Comparison of ENCODE assay signal across 8 cellular contexts in the genomic region with DNA sequence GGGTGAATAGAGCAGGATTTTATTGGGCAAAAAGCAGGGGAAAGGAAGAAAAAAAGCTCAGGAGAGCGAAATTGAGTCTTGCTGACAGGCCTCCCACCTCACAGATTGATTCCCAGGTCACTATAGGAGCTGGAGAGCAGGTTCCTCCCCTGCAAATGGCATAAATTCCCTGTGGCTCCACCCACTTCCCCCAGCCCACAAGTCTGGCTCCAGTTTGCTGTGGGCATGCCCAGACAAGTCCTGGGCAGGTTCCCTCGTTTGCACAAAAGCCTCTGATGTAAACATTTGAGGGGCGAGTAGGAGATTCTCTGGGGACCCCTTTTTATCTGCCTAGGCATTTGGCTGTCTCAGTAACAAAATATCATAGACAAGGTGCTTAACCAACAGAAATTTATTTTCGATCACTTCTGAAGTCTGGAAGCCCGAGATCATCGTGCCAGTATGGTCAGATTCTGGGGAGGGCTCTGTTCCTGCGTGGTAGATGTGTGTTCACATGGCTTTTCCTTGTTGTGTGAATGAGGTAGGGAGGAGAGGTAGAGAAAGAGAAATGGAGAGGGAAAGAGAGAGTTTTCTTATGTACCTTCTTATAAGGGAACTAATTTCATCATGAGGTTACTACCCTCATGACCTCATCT.
A peak's percentile ranks its signal among the peaks of the same experiment; 100 is the strongest.
DNase-seq lines count a peak whose midpoint lies in the region; ATAC-seq and TF ChIP-seq lines count a peak whose summit lies in the region.

No MANE protein-coding gene starts in this region.

- peaks cover 7% of the 10 kb centered on the region for H3K36me3 Mint-ChIP-seq in nephron progenitor cell (ENCODE audit: low read depth)

- H3K9me3 ChIP-seq in mucosa of descending colon, result no peaks in the 10 kb centered on the region

- H3K9me3 Mint-ChIP-seq in nephron progenitor cell, result peaks cover 33% of the 10 kb centered on the region

- DNase-seq in DMS53 (lab: John Stamatoyannopoulos, UW) (peak; percentile 6), DMS53 treated with DMSO at 0.1 percent for 48 hours (lab: John Stamatoyannopoulos, UW; ENCODE audit: unreplicated experiment) (no peak), nephron progenitor cell (peak; percentile 51), amygdala (lab: John Stamatoyannopoulos, UW) (no peak), mucosa of descending colon (no peak)

- intact Hi-C loops in mucosa of descending colon (cut with DNase I, micrococcal nuclease), result no loop called here

- H3K4me1 Mint-ChIP-seq in nephron progenitor cell, result peaks cover 15% of the 10 kb centered on the region

- H3K27ac Mint-ChIP-seq in nephron progenitor cell, result peak overlapping the region; percentile 98

- peaks cover 3% of the 10 kb centered on the region for H3K27me3 Mint-ChIP-seq in nephron progenitor cell (ENCODE audit: low read depth, poor library complexity)

- no peaks in the 10 kb centered on the region for H3K36me3 ChIP-seq in mucosa of descending colon (ENCODE audit: low read depth)

- no peak overlapping the region for H3K4me3 Mint-ChIP-seq in nephron progenitor cell

- peak; percentile 93 for ATAC-seq in HG02885 (IDR thresholded peaks at IDR 0.05; ENCODE audit: poor library complexity, unreplicated experiment)
- ATAC-seq in SK-N-SH treated with all-trans-retinoic acid at 6 μM for 48 hours, result peak; percentile 75; the same call in 2 of the 3 replicates
- no peak for ATAC-seq in GM18858 (IDR thresholded peaks at IDR 0.05; ENCODE audit: unreplicated experiment)
- ATAC-seq in mucosa of descending colon, result no peak

- no peak overlapping the region for H3K4me3 ChIP-seq in mucosa of descending colon

- TF ChIP-seq CTCF in nephron progenitor cell (IDR thresholded peaks at IDR 0.05) (no peak), mucosa of descending colon (IDR thresholded peaks at IDR 0.05) (no peak)

- H3K4me1 ChIP-seq in mucosa of descending colon (ENCODE audit: low read depth), result no peaks in the 10 kb centered on the region

TF ChIP-seq in SK-N-SH treated with all-trans-retinoic acid at 6 μM for 48 hours, 23 proteins besides CTCF, POLR2A, EP300 and RAD21:
- TF ChIP-seq TOX (CRISPR knock-in tag; IDR thresholded peaks at IDR 0.05; ENCODE audit: borderline replicate concordance) (no peak), TCF4 (CRISPR knock-in tag; IDR thresholded peaks at IDR 0.05; ENCODE audit: borderline replicate concordance) (no peak), ISL1 (CRISPR knock-in tag; IDR thresholded peaks at IDR 0.05) (no peak), ZFP30 (CRISPR knock-in tag; IDR thresholded peaks at IDR 0.05) (no peak), ARNTL (CRISPR knock-in tag; IDR thresholded peaks at IDR 0.05; ENCODE audit: borderline replicate concordance, low read depth) (no peak), GLIS3 (CRISPR knock-in tag; IDR thresholded peaks at IDR 0.05) (no peak), PPARA (CRISPR knock-in tag; IDR thresholded peaks at IDR 0.05; ENCODE audit: borderline replicate concordance) (no peak)
- TF ChIP-seq, protein P1, sequence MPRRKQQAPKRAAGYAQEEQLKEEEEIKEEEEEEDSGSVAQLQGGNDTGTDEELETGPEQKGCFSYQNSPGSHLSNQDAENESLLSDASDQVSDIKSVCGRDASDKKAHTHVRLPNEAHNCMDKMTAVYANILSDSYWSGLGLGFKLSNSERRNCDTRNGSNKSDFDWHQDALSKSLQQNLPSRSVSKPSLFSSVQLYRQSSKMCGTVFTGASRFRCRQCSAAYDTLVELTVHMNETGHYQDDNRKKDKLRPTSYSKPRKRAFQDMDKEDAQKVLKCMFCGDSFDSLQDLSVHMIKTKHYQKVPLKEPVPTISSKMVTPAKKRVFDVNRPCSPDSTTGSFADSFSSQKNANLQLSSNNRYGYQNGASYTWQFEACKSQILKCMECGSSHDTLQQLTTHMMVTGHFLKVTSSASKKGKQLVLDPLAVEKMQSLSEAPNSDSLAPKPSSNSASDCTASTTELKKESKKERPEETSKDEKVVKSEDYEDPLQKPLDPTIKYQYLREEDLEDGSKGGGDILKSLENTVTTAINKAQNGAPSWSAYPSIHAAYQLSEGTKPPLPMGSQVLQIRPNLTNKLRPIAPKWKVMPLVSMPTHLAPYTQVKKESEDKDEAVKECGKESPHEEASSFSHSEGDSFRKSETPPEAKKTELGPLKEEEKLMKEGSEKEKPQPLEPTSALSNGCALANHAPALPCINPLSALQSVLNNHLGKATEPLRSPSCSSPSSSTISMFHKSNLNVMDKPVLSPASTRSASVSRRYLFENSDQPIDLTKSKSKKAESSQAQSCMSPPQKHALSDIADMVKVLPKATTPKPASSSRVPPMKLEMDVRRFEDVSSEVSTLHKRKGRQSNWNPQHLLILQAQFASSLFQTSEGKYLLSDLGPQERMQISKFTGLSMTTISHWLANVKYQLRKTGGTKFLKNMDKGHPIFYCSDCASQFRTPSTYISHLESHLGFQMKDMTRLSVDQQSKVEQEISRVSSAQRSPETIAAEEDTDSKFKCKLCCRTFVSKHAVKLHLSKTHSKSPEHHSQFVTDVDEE (CRISPR knock-in tag; IDR thresholded peaks at IDR 0.05), result no peak
- TF ChIP-seq, protein P2, sequence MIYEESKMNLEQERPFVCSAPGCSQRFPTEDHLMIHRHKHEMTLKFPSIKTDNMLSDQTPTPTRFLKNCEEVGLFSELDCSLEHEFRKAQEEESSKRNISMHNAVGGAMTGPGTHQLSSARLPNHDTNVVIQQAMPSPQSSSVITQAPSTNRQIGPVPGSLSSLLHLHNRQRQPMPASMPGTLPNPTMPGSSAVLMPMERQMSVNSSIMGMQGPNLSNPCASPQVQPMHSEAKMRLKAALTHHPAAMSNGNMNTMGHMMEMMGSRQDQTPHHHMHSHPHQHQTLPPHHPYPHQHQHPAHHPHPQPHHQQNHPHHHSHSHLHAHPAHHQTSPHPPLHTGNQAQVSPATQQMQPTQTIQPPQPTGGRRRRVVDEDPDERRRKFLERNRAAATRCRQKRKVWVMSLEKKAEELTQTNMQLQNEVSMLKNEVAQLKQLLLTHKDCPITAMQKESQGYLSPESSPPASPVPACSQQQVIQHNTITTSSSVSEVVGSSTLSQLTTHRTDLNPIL (CRISPR knock-in tag; IDR thresholded peaks at IDR 0.05; ENCODE audit: low read depth), result no peak

Comparison
In these comparisons a context has a peak if more than half of its experiments do, and no peak if none do; other contexts are left out.
1. DNase-seq: peak in DMS53 (single experiment) and nephron progenitor cell (single experiment); none in DMS53 treated with DMSO at 0.1 percent for 48 hours (single experiment), amygdala (0 of 56) and mucosa of descending colon (0 of 3).
2. ATAC-seq: peak in HG02885 (single experiment) and SK-N-SH treated with all-trans-retinoic acid at 6 μM for 48 hours (single experiment); none in GM18858 (single experiment) and mucosa of descending colon (single experiment).